ENCODE assay signal across 1 cellular context in genomic region chr13:42762917-42763316, GRCh38.
A peak's percentile ranks its signal among the peaks of the same experiment; 100 is the strongest.
TF ChIP-seq lines count a peak whose summit lies in the region.

No MANE protein-coding gene starts in this region.

TF ChIP-seq in K562, 482 proteins besides CTCF, POLR2A, EP300 and RAD21 (continued from another document):
- peak; percentile 79 for TF ChIP-seq ATF3 (IDR thresholded peaks at IDR 0.05)
- no peak for TF ChIP-seq ATF3 (CRISPR knock-in tag; conservative IDR thresholded peaks at IDR 0.05)
- no peak for TF ChIP-seq KDM2B (CRISPR knock-in tag; IDR thresholded peaks at IDR 0.05)
- peak; percentile 57 for TF ChIP-seq FOSL1 (tag; conservative IDR thresholded peaks at IDR 0.05)
- TF ChIP-seq ARHGAP35 (IDR thresholded peaks at IDR 0.05; ENCODE audit: partially characterized antibody): no peak
- TF ChIP-seq ZBTB9 (CRISPR knock-in tag; IDR thresholded peaks at IDR 0.05): no peak
- no peak for TF ChIP-seq E2F1 (CRISPR knock-in tag; IDR thresholded peaks at IDR 0.05)
- no peak for TF ChIP-seq CHD1 (IDR thresholded peaks at IDR 0.05; ENCODE audit: low read length)
- no peak for TF ChIP-seq TBL1XR1 (IDR thresholded peaks at IDR 0.05; ENCODE audit: low read length in 2 of 2)
- TF ChIP-seq SRF (CRISPR knock-in tag; IDR thresholded peaks at IDR 0.05): no peak
- no peak for TF ChIP-seq HES1 (IDR thresholded peaks at IDR 0.05; ENCODE audit: low read depth)
- no peak for TF ChIP-seq HMG20B (CRISPR knock-in tag; IDR thresholded peaks at IDR 0.05)
- no peak for TF ChIP-seq RBM15 (IDR thresholded peaks at IDR 0.05; ENCODE audit: insufficient read depth, low read length)
- no peak for TF ChIP-seq HMBOX1 (IDR thresholded peaks at IDR 0.05)
- no peak for TF ChIP-seq ZNF23 (CRISPR knock-in tag; IDR thresholded peaks at IDR 0.05)
- TF ChIP-seq PCBP1 (IDR thresholded peaks at IDR 0.05; ENCODE audit: low read depth, low read length, poor library complexity, severe bottlenecking): no peak
- TF ChIP-seq CHD7 (IDR thresholded peaks at IDR 0.05; ENCODE audit: low read depth, low read length): no peak
- TF ChIP-seq NFATC3 (IDR thresholded peaks at IDR 0.05): no peak
- no peak for TF ChIP-seq PRPF4 (IDR thresholded peaks at IDR 0.05; ENCODE audit: insufficient read depth, low read depth, low read length, poor library complexity, severe bottlenecking)
- TF ChIP-seq ZFP91 (CRISPR knock-in tag; IDR thresholded peaks at IDR 0.05): no peak
- no peak for TF ChIP-seq NFE2 (IDR thresholded peaks at IDR 0.05; ENCODE audit: low read depth)
- no peak for TF ChIP-seq PATZ1 (CRISPR knock-in tag; IDR thresholded peaks at IDR 0.05; ENCODE audit: borderline replicate concordance)
- TF ChIP-seq ZC3H4 (CRISPR knock-in tag; IDR thresholded peaks at IDR 0.05; ENCODE audit: borderline replicate concordance): no peak
- TF ChIP-seq USF2 (CRISPR knock-in tag; IDR thresholded peaks at IDR 0.05): no peak
- TF ChIP-seq FOS (IDR thresholded peaks at IDR 0.05; ENCODE audit: extremely low read depth, insufficient read length): no peak
- no peak for TF ChIP-seq ZNF311 (CRISPR knock-in tag; IDR thresholded peaks at IDR 0.05)
